9 cellular contexts compared by ENCODE assay signal in the genomic region with DNA sequence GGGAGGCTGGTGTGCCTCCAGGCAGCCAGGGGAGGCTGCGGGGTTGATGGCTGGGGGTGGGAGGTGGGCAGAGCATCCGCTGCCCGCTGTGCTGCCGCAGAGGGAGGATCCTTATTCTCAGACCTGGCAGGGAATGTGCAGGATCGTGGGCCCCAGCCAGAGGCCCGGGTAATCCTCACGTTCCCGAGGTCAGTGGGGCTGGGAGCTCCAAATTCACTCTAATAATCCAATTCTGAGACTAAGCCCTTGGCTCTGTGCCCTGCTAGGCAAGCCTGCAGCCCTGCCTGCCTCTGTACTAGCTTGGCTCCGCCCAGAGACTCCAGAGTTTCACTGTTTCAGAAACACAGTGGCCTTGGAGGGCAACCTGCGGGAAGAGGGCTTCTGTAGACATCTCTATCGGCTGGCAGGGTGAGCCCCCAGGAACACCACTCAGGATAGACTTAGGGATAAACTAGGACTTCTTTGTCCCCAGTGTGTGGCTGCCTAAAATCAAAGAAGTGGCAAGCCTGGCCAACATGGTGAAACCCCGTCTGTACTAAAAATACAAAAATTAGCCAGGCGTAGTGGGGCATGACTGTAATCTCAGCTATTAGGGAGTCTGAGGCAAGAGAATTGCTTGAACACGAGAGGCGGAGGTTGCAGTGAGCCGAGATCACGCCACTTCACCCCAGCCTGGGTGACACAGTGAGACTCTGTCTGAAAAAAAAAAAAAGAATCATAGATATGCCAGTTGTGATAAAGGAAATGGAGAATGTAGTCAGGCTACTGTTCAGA. TPM values are rescaled to one million over a fixed set of nuclear protein-coding genes. Genes with fewer than 3 reads are reported as not detected.
DNase-seq lines count a peak whose midpoint lies in the region; ATAC-seq and TF ChIP-seq lines count a peak whose summit lies in the region.
"Had no signal": no experiment of that assay in that cellular context is flagged by ENCODE, and none has a peak within 500 bp of the region (broad histone marks: within the 10 kb centered on the region; RNA-seq: fewer than 3 reads in every experiment).

No MANE protein-coding gene starts in this region.

- H3K27me3 Mint-ChIP-seq in natural killer cell (ENCODE audit: low read depth in 2 of 2): peaks cover 0 to 3% of the 10 kb centered on the region in 2 donors
- peaks cover 13% of the 10 kb centered on the region for H3K27me3 Mint-ChIP-seq in activated T-helper 1 cell treated with anti-CD3 and anti-CD28 coated beads, Interleukin-12 subunit alpha, Interleukin-12 subunit beta, Interleukin-2, Interleukin-4 antibody, amounts not matched to agents 30 ng/mL and 10 ng/mL and 1 ng/mL, durations not matched to agents 14 hours and 24 hours and 36 hours (ENCODE audit: insufficient read depth)
- no peaks in the 10 kb centered on the region for H3K27me3 Mint-ChIP-seq in activated T-cell treated with anti-CD3 and anti-CD28 coated beads, Interleukin-2, amount 50 U/mL, for 24 hours

- ATAC-seq in GM18517 (IDR thresholded peaks at IDR 0.05; ENCODE audit: unreplicated experiment) (peak; percentile 54), HG02852 (IDR thresholded peaks at IDR 0.05; ENCODE audit: unreplicated experiment) (peak; percentile 65), SK-N-SH treated with all-trans-retinoic acid at 6 μM for 48 hours (peak; percentile 92), left colon (peak; percentile 90), natural killer cell (no peak)

- intact Hi-C loops in left colon (cut with DNase I, micrococcal nuclease) (no loop called here), natural killer cell (cut with micrococcal nuclease) (no loop called here)
- intact Hi-C loops in activated T-helper 1 cell treated with anti-CD3 and anti-CD28 coated beads, Interleukin-12 subunit alpha, Interleukin-12 subunit beta, Interleukin-2, Interleukin-4 antibody, amounts not matched to agents 30 ng/mL and 10 ng/mL and 1 ng/mL, durations not matched to agents 14 hours and 24 hours and 36 hours (cut with micrococcal nuclease): no loop called here

- no peaks in the 10 kb centered on the region for H3K4me1 Mint-ChIP-seq in natural killer cell
- no peaks in the 10 kb centered on the region for H3K4me1 Mint-ChIP-seq in activated T-helper 1 cell treated with anti-CD3 and anti-CD28 coated beads, Interleukin-12 subunit alpha, Interleukin-12 subunit beta, Interleukin-2, Interleukin-4 antibody, amounts not matched to agents 30 ng/mL and 10 ng/mL and 1 ng/mL, durations not matched to agents 14 hours and 24 hours and 36 hours (ENCODE audit: low read depth)
- no peaks in the 10 kb centered on the region for H3K4me1 Mint-ChIP-seq in activated T-cell treated with anti-CD3 and anti-CD28 coated beads, Interleukin-2, amount 50 U/mL, for 24 hours (ENCODE audit: low read depth)

- peak; percentile 53 to 68 for DNase-seq in left colon
- DNase-seq in natural killer cell: no peak
- no peak for DNase-seq in activated T-helper 1 cell treated with anti-CD3 and anti-CD28 coated beads, Interleukin-12 subunit alpha, Interleukin-12 subunit beta, Interleukin-2, Interleukin-4 antibody, amounts not matched to agents 30 ng/mL and 10 ng/mL and 1 ng/mL, durations not matched to agents 14 hours and 24 hours and 36 hours (ENCODE audit: low spot score)
- no peak for DNase-seq in COLO668 (lab: John Stamatoyannopoulos, UW; ENCODE audit: unreplicated experiment)
- DNase-seq in activated T-cell treated with anti-CD3 and anti-CD28 coated beads, Interleukin-2, amount 50 U/mL, for 24 hours: no peak

- no peaks in the 10 kb centered on the region for H3K36me3 Mint-ChIP-seq in natural killer cell
- H3K36me3 Mint-ChIP-seq in activated T-helper 1 cell treated with anti-CD3 and anti-CD28 coated beads, Interleukin-12 subunit alpha, Interleukin-12 subunit beta, Interleukin-2, Interleukin-4 antibody, amounts not matched to agents 30 ng/mL and 10 ng/mL and 1 ng/mL, durations not matched to agents 14 hours and 24 hours and 36 hours (ENCODE audit: low read depth): no peaks in the 10 kb centered on the region
- H3K36me3 Mint-ChIP-seq in activated T-cell treated with anti-CD3 and anti-CD28 coated beads, Interleukin-2, amount 50 U/mL, for 24 hours (ENCODE audit: low read depth): no peaks in the 10 kb centered on the region

- H3K9me3 Mint-ChIP-seq in natural killer cell: no peaks in the 10 kb centered on the region
- H3K9me3 Mint-ChIP-seq in activated T-helper 1 cell treated with anti-CD3 and anti-CD28 coated beads, Interleukin-12 subunit alpha, Interleukin-12 subunit beta, Interleukin-2, Interleukin-4 antibody, amounts not matched to agents 30 ng/mL and 10 ng/mL and 1 ng/mL, durations not matched to agents 14 hours and 24 hours and 36 hours: no peaks in the 10 kb centered on the region
- no peaks in the 10 kb centered on the region for H3K9me3 Mint-ChIP-seq in activated T-cell treated with anti-CD3 and anti-CD28 coated beads, Interleukin-2, amount 50 U/mL, for 24 hours

- no peak for TF ChIP-seq CTCF in natural killer cell (IDR thresholded peaks at IDR 0.05)

- no peak overlapping the region for H3K27ac Mint-ChIP-seq in natural killer cell
- no peak overlapping the region for H3K27ac Mint-ChIP-seq in activated T-helper 1 cell treated with anti-CD3 and anti-CD28 coated beads, Interleukin-12 subunit alpha, Interleukin-12 subunit beta, Interleukin-2, Interleukin-4 antibody, amounts not matched to agents 30 ng/mL and 10 ng/mL and 1 ng/mL, durations not matched to agents 14 hours and 24 hours and 36 hours
- H3K27ac Mint-ChIP-seq in activated T-cell treated with anti-CD3 and anti-CD28 coated beads, Interleukin-2, amount 50 U/mL, for 24 hours: no peak overlapping the region

- no peak overlapping the region for H3K4me3 Mint-ChIP-seq in natural killer cell
- no peak overlapping the region for H3K4me3 Mint-ChIP-seq in activated T-helper 1 cell treated with anti-CD3 and anti-CD28 coated beads, Interleukin-12 subunit alpha, Interleukin-12 subunit beta, Interleukin-2, Interleukin-4 antibody, amounts not matched to agents 30 ng/mL and 10 ng/mL and 1 ng/mL, durations not matched to agents 14 hours and 24 hours and 36 hours
- H3K4me3 Mint-ChIP-seq in activated T-cell treated with anti-CD3 and anti-CD28 coated beads, Interleukin-2, amount 50 U/mL, for 24 hours: no peak overlapping the region

TF ChIP-seq in SK-N-SH treated with all-trans-retinoic acid at 6 μM for 48 hours, 23 proteins besides CTCF, POLR2A, EP300 and RAD21:
- no peak for TF ChIP-seq ESRRG (CRISPR knock-in tag; IDR thresholded peaks at IDR 0.05)
- TF ChIP-seq, protein P1, sequence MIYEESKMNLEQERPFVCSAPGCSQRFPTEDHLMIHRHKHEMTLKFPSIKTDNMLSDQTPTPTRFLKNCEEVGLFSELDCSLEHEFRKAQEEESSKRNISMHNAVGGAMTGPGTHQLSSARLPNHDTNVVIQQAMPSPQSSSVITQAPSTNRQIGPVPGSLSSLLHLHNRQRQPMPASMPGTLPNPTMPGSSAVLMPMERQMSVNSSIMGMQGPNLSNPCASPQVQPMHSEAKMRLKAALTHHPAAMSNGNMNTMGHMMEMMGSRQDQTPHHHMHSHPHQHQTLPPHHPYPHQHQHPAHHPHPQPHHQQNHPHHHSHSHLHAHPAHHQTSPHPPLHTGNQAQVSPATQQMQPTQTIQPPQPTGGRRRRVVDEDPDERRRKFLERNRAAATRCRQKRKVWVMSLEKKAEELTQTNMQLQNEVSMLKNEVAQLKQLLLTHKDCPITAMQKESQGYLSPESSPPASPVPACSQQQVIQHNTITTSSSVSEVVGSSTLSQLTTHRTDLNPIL (CRISPR knock-in tag; IDR thresholded peaks at IDR 0.05; ENCODE audit: low read depth): no peak
- TF ChIP-seq ZC3H10 (CRISPR knock-in tag; IDR thresholded peaks at IDR 0.05): no peak
- no peak for TF ChIP-seq BACH2 (CRISPR knock-in tag; IDR thresholded peaks at IDR 0.05; ENCODE audit: borderline replicate concordance)
- no peak for TF ChIP-seq PPARA (CRISPR knock-in tag; IDR thresholded peaks at IDR 0.05; ENCODE audit: borderline replicate concordance)
- no peak for TF ChIP-seq ZNF70 (CRISPR knock-in tag; IDR thresholded peaks at IDR 0.05)
- TF ChIP-seq RARB (CRISPR knock-in tag; IDR thresholded peaks at IDR 0.05): no peak
- TF ChIP-seq SNAI2 (CRISPR knock-in tag; IDR thresholded peaks at IDR 0.05): no peak
- TF ChIP-seq, protein P2, sequence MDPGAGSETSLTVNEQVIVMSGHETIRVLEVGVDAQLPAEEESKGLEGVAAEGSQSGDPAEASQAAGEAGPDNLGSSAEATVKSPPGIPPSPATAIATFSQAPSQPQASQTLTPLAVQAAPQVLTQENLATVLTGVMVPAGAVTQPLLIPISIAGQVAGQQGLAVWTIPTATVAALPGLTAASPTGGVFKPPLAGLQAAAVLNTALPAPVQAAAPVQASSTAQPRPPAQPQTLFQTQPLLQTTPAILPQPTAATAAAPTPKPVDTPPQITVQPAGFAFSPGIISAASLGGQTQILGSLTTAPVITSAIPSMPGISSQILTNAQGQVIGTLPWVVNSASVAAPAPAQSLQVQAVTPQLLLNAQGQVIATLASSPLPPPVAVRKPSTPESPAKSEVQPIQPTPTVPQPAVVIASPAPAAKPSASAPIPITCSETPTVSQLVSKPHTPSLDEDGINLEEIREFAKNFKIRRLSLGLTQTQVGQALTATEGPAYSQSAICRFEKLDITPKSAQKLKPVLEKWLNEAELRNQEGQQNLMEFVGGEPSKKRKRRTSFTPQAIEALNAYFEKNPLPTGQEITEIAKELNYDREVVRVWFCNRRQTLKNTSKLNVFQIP (CRISPR knock-in tag; IDR thresholded peaks at IDR 0.05; ENCODE audit: borderline replicate concordance, low read depth): no peak
- no peak for TF ChIP-seq CSDC2 (CRISPR knock-in tag; IDR thresholded peaks at IDR 0.05)
- no peak for TF ChIP-seq ARNTL (CRISPR knock-in tag; IDR thresholded peaks at IDR 0.05; ENCODE audit: borderline replicate concordance, low read depth)
- no peak for TF ChIP-seq ISL1 (CRISPR knock-in tag; IDR thresholded peaks at IDR 0.05)

RNA-seq across cellular contexts. Expression of a gene that starts 17.7 kb away (rescaled TPM):
- 100 to 1,000 TPM; 271 to 278 TPM for total RNA-seq in left colon
- 10 to 100 TPM; 47.4 to 52.8 (median 49.6) TPM for total RNA-seq in natural killer cell
- 139 and 150 TPM in 2 replicates for total RNA-seq in activated T-helper 1 cell treated with anti-CD3 and anti-CD28 coated beads, Interleukin-12 subunit alpha, Interleukin-12 subunit beta, Interleukin-2, Interleukin-4 antibody, amounts not matched to agents 30 ng/mL and 10 ng/mL and 1 ng/mL, durations not matched to agents 14 hours and 24 hours and 36 hours

RNA-seq across cellular contexts. Expression of a gene that starts 28.8 kb away (rescaled TPM):
- total RNA-seq in left colon: 1 to 10 TPM; 1.2 to 2.5 TPM
- total RNA-seq in natural killer cell: not detected
- total RNA-seq in activated T-helper 1 cell treated with anti-CD3 and anti-CD28 coated beads, Interleukin-12 subunit alpha, Interleukin-12 subunit beta, Interleukin-2, Interleukin-4 antibody, amounts not matched to agents 30 ng/mL and 10 ng/mL and 1 ng/mL, durations not matched to agents 14 hours and 24 hours and 36 hours: not detected in 2 replicates
- total RNA-seq: kidney epithelial cell had no signal

RNA-seq across cellular contexts. Expression of a gene that starts 41.0 kb away (rescaled TPM):
- 10 to 100 TPM; 15.1 to 27.5 TPM for total RNA-seq in left colon
- total RNA-seq in natural killer cell: 10 to 100 TPM; 10.7 to 11.6 (median 11.6) TPM
- 24.2 and 24.6 TPM in 2 replicates for total RNA-seq in activated T-helper 1 cell treated with anti-CD3 and anti-CD28 coated beads, Interleukin-12 subunit alpha, Interleukin-12 subunit beta, Interleukin-2, Interleukin-4 antibody, amounts not matched to agents 30 ng/mL and 10 ng/mL and 1 ng/mL, durations not matched to agents 14 hours and 24 hours and 36 hours

RNA-seq across cellular contexts. Expression of a gene that starts 56.4 kb away (rescaled TPM):
- total RNA-seq in left colon (100 to 1,000 TPM; 183 to 209 TPM), natural killer cell (10 to 100 TPM; 14.9 to 18.6 (median 15.5) TPM)
- 10.8 and 11.1 TPM in 2 replicates for total RNA-seq in activated T-helper 1 cell treated with anti-CD3 and anti-CD28 coated beads, Interleukin-12 subunit alpha, Interleukin-12 subunit beta, Interleukin-2, Interleukin-4 antibody, amounts not matched to agents 30 ng/mL and 10 ng/mL and 1 ng/mL, durations not matched to agents 14 hours and 24 hours and 36 hours

Comparison
In these comparisons a context has a peak if more than half of its experiments do, and no peak if none do; other contexts are left out.
1. ATAC-seq: peak in GM18517 (single experiment), HG02852 (single experiment), SK-N-SH treated with all-trans-retinoic acid at 6 μM for 48 hours (single experiment) and left colon (single experiment); none in natural killer cell (0 of 3).
2. DNase-seq: peak in left colon (2 of 2); none in natural killer cell (single experiment), activated T-helper 1 cell treated with anti-CD3 and anti-CD28 coated beads, Interleukin-12 subunit alpha, Interleukin-12 subunit beta, Interleukin-2, Interleukin-4 antibody, amounts not matched to agents 30 ng/mL and 10 ng/mL and 1 ng/mL, durations not matched to agents 14 hours and 24 hours and 36 hours (single experiment), COLO668 (single experiment) and activated T-cell treated with anti-CD3 and anti-CD28 coated beads, Interleukin-2, amount 50 U/mL, for 24 hours (single experiment).